Comparison of ENCODE assay signal across 20 cellular contexts in the genomic region with DNA sequence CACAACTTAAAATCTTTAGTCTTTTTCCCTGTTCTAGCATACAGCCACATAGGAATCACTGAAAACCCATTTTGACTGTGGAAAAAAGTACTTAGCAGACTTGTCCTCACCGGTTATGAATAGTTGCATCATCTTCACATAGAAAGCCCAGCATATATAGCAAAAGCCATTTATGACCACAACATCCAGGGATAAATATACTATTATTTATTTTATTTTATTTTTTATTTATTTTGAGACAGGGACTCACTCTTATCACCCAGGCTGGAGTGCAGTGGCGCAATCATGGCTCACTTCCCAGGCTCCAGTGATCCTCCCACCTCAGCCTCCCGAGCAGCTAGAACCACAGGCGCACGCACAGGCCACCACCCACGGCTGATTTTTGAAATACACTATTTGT.
DNase-seq lines count a peak whose midpoint lies in the region; ATAC-seq and TF ChIP-seq lines count a peak whose summit lies in the region.
"Had no signal": no experiment of that assay in that cellular context is flagged by ENCODE, and none has a peak within 500 bp of the region (broad histone marks: within the 10 kb centered on the region; RNA-seq: fewer than 3 reads in every experiment).

No MANE protein-coding gene starts in this region.

- no peak overlapping the region for H3K27ac ChIP-seq in endodermal cell (ENCODE audit: low read depth, low read length)
- H3K27ac ChIP-seq: SK-N-MC had no signal

- H3K36me3 Mint-ChIP-seq in stimulated activated naive CD8-positive, alpha-beta T cell treated with anti-CD3 and anti-CD28 coated beads, Interleukin-15, Interleukin-2, amounts not matched to agents 100 ng/mL and 50 ng/mL, for 24 hours (ENCODE audit: low read depth), result peaks cover 75% of the 10 kb centered on the region
- H3K36me3 Mint-ChIP-seq in endodermal cell (ENCODE audit: low read depth), result peaks cover 34% of the 10 kb centered on the region

- no peaks in the 10 kb centered on the region for H3K4me1 ChIP-seq in endodermal cell (ENCODE audit: control insufficient read depth, insufficient read depth, low read length)

- no peaks in the 10 kb centered on the region for H3K36me3 ChIP-seq in endodermal cell (ENCODE audit: control insufficient read depth, insufficient read depth, low read length)

- H3K9me3 ChIP-seq in endodermal cell (ENCODE audit: control insufficient read depth, low read length), result peaks cover 8% of the 10 kb centered on the region

- no peak overlapping the region for H3K4me3 ChIP-seq in fibroblast of pulmonary artery (replicated peaks; ENCODE audit: low read depth, low read length)
- no peak overlapping the region for H3K4me3 ChIP-seq in endodermal cell (ENCODE audit: low read length)
- H3K4me3 ChIP-seq: SK-N-MC had no signal

- DNase-seq in stimulated activated naive CD8-positive, alpha-beta T cell treated with anti-CD3 and anti-CD28 coated beads, Interleukin-15, amount 100 ng/mL, for 72 hours, result no peak
- DNase-seq in NCI-H226 (peak; percentile 38), fibroblast of pulmonary artery (ENCODE audit: low read depth) (peak; percentile 77), ureter (ENCODE audit: low spot score) (peak; percentile 9), endodermal cell (no peak), germinal center (ENCODE audit: low spot score) (no peak), NCI-H1048 (lab: John Stamatoyannopoulos, UW) (no peak)
- DNase-seq: ACHN, C1 segment of cervical spinal cord, DMS79, H7, NCI-H1105, NCI-H2081 treated with DMSO at 0.1 percent for 48 hours, NCI-H510A treated with DMSO at 0.1 percent for 48 hours, NCI-H774, OCI-M1, SHP77 had no signal

- WGBS in endodermal cell (ENCODE audit: insufficient coverage in 1 of 2, insufficient read length in 1 of 2), 2 experiments, result 90 to 97% methylated on average over 2 to 6 of the region's 6 CpGs

- H3K9ac ChIP-seq in endodermal cell (ENCODE audit: extremely low read depth, low read length, poor library complexity, severe bottlenecking), result no peak overlapping the region

- H3K9me3 Mint-ChIP-seq in stimulated activated naive CD8-positive, alpha-beta T cell treated with anti-CD3 and anti-CD28 coated beads, Interleukin-15, Interleukin-2, amounts not matched to agents 100 ng/mL and 50 ng/mL, for 24 hours, result no peaks in the 10 kb centered on the region
- peaks cover 0 to 5% of the 10 kb centered on the region in 2 donors for H3K9me3 Mint-ChIP-seq in stimulated activated naive CD8-positive, alpha-beta T cell treated with anti-CD3 and anti-CD28 coated beads, Interleukin-15, amount 100 ng/mL, for 72 hours
- H3K9me3 Mint-ChIP-seq in endodermal cell, result peaks cover 13% of the 10 kb centered on the region
- H3K9me3 Mint-ChIP-seq: IgD-negative memory B cell had no signal

- no peak for ATAC-seq in stimulated activated naive CD8-positive, alpha-beta T cell treated with anti-CD3 and anti-CD28 coated beads, Interleukin-15, amount 100 ng/mL, for 72 hours

- H3K27me3 ChIP-seq in endodermal cell (ENCODE audit: control insufficient read depth, insufficient read depth, low read length, poor library complexity, severe bottlenecking), result no peaks in the 10 kb centered on the region

- peak overlapping the region; percentile 95 for H3K27ac Mint-ChIP-seq in stimulated activated naive CD8-positive, alpha-beta T cell treated with anti-CD3 and anti-CD28 coated beads, Interleukin-15, Interleukin-2, amounts not matched to agents 100 ng/mL and 50 ng/mL, for 24 hours
- H3K27ac Mint-ChIP-seq in stimulated activated naive CD8-positive, alpha-beta T cell treated with anti-CD3 and anti-CD28 coated beads, Interleukin-15, amount 100 ng/mL, for 72 hours, result peak overlapping the region in 1 of 2 donors; percentile 98
- no peak overlapping the region for H3K27ac Mint-ChIP-seq in endodermal cell
- H3K27ac Mint-ChIP-seq: IgD-negative memory B cell had no signal

- no peak overlapping the region for H3K4me3 Mint-ChIP-seq in stimulated activated naive CD8-positive, alpha-beta T cell treated with anti-CD3 and anti-CD28 coated beads, Interleukin-15, Interleukin-2, amounts not matched to agents 100 ng/mL and 50 ng/mL, for 24 hours
- no peak overlapping the region for H3K4me3 Mint-ChIP-seq in stimulated activated naive CD8-positive, alpha-beta T cell treated with anti-CD3 and anti-CD28 coated beads, Interleukin-15, amount 100 ng/mL, for 72 hours
- no peak overlapping the region for H3K4me3 Mint-ChIP-seq in endodermal cell
- H3K4me3 Mint-ChIP-seq: IgD-negative memory B cell had no signal

- TF ChIP-seq CTCF in fibroblast of pulmonary artery (IDR thresholded peaks at IDR 0.05; ENCODE audit: low read length, missing control alignments) (no peak), endodermal cell (conservative IDR thresholded peaks at IDR 0.05) (no peak)

- H3K4me1 Mint-ChIP-seq in stimulated activated naive CD8-positive, alpha-beta T cell treated with anti-CD3 and anti-CD28 coated beads, Interleukin-15, Interleukin-2, amounts not matched to agents 100 ng/mL and 50 ng/mL, for 24 hours (ENCODE audit: low read depth), result peaks cover 49% of the 10 kb centered on the region
- peaks cover 55% of the 10 kb centered on the region for H3K4me1 Mint-ChIP-seq in stimulated activated naive CD8-positive, alpha-beta T cell treated with anti-CD3 and anti-CD28 coated beads, Interleukin-15, amount 100 ng/mL, for 72 hours
- peaks cover 16% of the 10 kb centered on the region for H3K4me1 Mint-ChIP-seq in endodermal cell
- H3K4me1 Mint-ChIP-seq: IgD-negative memory B cell had no signal

- no peaks in the 10 kb centered on the region for H3K27me3 Mint-ChIP-seq in stimulated activated naive CD8-positive, alpha-beta T cell treated with anti-CD3 and anti-CD28 coated beads, Interleukin-15, Interleukin-2, amounts not matched to agents 100 ng/mL and 50 ng/mL, for 24 hours
- no peaks in the 10 kb centered on the region for H3K27me3 Mint-ChIP-seq in stimulated activated naive CD8-positive, alpha-beta T cell treated with anti-CD3 and anti-CD28 coated beads, Interleukin-15, amount 100 ng/mL, for 72 hours
- no peaks in the 10 kb centered on the region for H3K27me3 Mint-ChIP-seq in endodermal cell (ENCODE audit: insufficient read depth)
- H3K27me3 Mint-ChIP-seq: IgD-negative memory B cell had no signal

Comparison
In these comparisons a context has a peak if more than half of its experiments do, and no peak if none do; other contexts are left out.
1. DNase-seq: peak in NCI-H226 (single experiment), fibroblast of pulmonary artery (single experiment) and ureter (single experiment); none in stimulated activated naive CD8-positive, alpha-beta T cell treated with anti-CD3 and anti-CD28 coated beads, Interleukin-15, amount 100 ng/mL, for 72 hours (0 of 2), endodermal cell (single experiment), germinal center (single experiment) and NCI-H1048 (single experiment).